1 cellular context compared by ENCODE assay signal in genomic region chr7:75845132-75845531, GRCh38.
TF ChIP-seq lines count a peak whose summit lies in the region.

No MANE protein-coding gene starts in this region.

TF ChIP-seq in HEK293, 187 proteins besides CTCF, POLR2A, EP300 and RAD21:
- peak; percentile 79 for TF ChIP-seq PRDM10 (tag by site-specific recombination; IDR thresholded peaks at IDR 0.05)
